ENCODE assay signal across 8 cellular contexts in the genomic region with DNA sequence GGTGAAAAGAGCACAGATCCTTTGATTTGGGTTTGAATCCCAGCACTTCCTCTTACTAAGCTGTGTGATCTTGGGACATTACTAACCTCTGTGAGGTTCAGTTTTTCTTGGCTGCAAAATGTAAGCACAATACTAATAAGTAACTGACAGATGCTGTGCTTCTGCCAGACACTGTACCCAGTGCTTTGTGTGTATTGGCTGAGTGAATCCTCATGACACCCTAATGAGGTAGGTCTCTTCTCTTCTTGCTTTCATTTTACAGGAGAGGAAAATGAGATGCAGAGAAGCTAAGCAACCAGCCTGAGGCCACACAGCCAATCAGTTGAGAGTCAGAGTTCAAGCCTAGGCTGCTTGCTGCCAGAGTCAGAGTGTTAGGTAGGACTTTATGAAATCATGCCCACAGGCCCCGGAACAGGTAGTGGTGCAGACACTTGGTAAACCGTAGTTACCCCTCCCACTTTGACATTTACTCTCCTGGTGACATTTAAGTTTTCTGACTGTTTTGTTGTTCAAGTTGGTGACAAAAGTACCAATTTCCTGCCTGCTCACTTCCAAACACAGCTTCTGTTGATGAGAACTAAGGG. TPM values are rescaled to one million over a fixed set of nuclear protein-coding genes. Genes with fewer than 3 reads are reported as not detected.
A peak's percentile ranks its signal among the peaks of the same experiment; 100 is the strongest.
DNase-seq lines count a peak whose midpoint lies in the region; ATAC-seq and TF ChIP-seq lines count a peak whose summit lies in the region.

No MANE protein-coding gene starts in this region.

- DNase-seq in Panc1 (ENCODE audit: low read depth, low spot score) (no peak), memory B cell (ENCODE audit: low spot score in 2 of 2) (no peak), transverse colon (peak; percentile 57), posterior cingulate gyrus (no peak), esophagus muscularis mucosa (ENCODE audit: extremely low spot score) (no peak)
- peak; percentile 72 for DNase-seq in activated naive CD8-positive, alpha-beta T cell treated with anti-CD3 and anti-CD28 coated beads, Interleukin-2, amount 10 ng/mL, durations not matched to agents 7 days and 5 days

- H3K27ac ChIP-seq in Panc1 (ENCODE audit: low read length) (peak overlapping the region; percentile 21; the same call in 1 of the 2 replicates), transverse colon (peak overlapping the region; percentile 29 to 75 (median 43)), esophagus muscularis mucosa (replicated peaks in 1 of 4) (no peak overlapping the region)

- H3K27me3 ChIP-seq in Panc1 (ENCODE audit: control insufficient read depth, insufficient read depth, low read length) (no peaks in the 10 kb centered on the region), transverse colon (no peaks in the 10 kb centered on the region), esophagus muscularis mucosa (no peaks in the 10 kb centered on the region)

- peak overlapping the region; percentile 97 for H3K27ac Mint-ChIP-seq in activated naive CD8-positive, alpha-beta T cell treated with anti-CD3 and anti-CD28 coated beads, Interleukin-2, amount 10 ng/mL, durations not matched to agents 7 days and 5 days
- H3K27ac Mint-ChIP-seq in memory B cell: peak overlapping the region; percentile 88

- TF ChIP-seq CTCF in Panc1 (IDR thresholded peaks at IDR 0.05) (no peak), transverse colon (IDR thresholded peaks at IDR 0.05) (no peak), esophagus muscularis mucosa (IDR thresholded peaks at IDR 0.05) (no peak)

- BruUV-seq in Panc1 (replicated peaks; lab: Mats Ljungman, UMichigan): no TSS peak

- ATAC-seq in GM18505 (IDR thresholded peaks at IDR 0.05; ENCODE audit: unreplicated experiment) (peak; percentile 58), HG02798 (IDR thresholded peaks at IDR 0.05; ENCODE audit: poor library complexity, unreplicated experiment) (peak; percentile 86), Panc1 (peak; percentile 52; the same call in 1 of the 2 replicates), memory B cell (ENCODE audit: low read depth) (peak; percentile 80)
- peak; percentile 96 for ATAC-seq in activated naive CD8-positive, alpha-beta T cell treated with anti-CD3 and anti-CD28 coated beads, Interleukin-2, amount 10 ng/mL, durations not matched to agents 7 days and 5 days (ENCODE audit: low read depth)

- H3K36me3 Mint-ChIP-seq in activated naive CD8-positive, alpha-beta T cell treated with anti-CD3 and anti-CD28 coated beads, Interleukin-2, amount 10 ng/mL, durations not matched to agents 7 days and 5 days: peaks cover 14% of the 10 kb centered on the region
- H3K36me3 Mint-ChIP-seq in memory B cell: no peaks in the 10 kb centered on the region

- POLR2A ChIA-PET in Panc1 (lab: Charles Lee): interaction anchor here (0.7 kb wide), 1 partner anchor 106 kb away, joined by 13 read pairs; no protein-coding TSS in a partner anchor
- POLR2A ChIA-PET in activated naive CD8-positive, alpha-beta T cell treated with anti-CD3 and anti-CD28 coated beads, Interleukin-2, amount 10 ng/mL, durations not matched to agents 7 days and 5 days (lab: Charles Lee): interaction anchor here (0.6 to 4.1 kb wide), 22 partner anchors 8 to 153 kb away, joined by 3 to 58 read pairs (median 4); partner anchors contain the start of genes NUP160 and PTPRJ

- H3K9me3 Mint-ChIP-seq in activated naive CD8-positive, alpha-beta T cell treated with anti-CD3 and anti-CD28 coated beads, Interleukin-2, amount 10 ng/mL, durations not matched to agents 7 days and 5 days: no peaks in the 10 kb centered on the region
- H3K9me3 Mint-ChIP-seq in memory B cell: no peaks in the 10 kb centered on the region

- in situ Hi-C loops in Panc1 (cut with HindIII; ENCODE audit: low pct_unique_long_range_greater_than_20kb, low sequenced_read_pairs): no loop called here
- in situ Hi-C loops in transverse colon (cut with MboI; ENCODE audit: low pct_ligation_motif_present in 1 of 4, low pct_unique_long_range_greater_than_20kb in 1 of 4, low sequenced_read_pairs in 3 of 4): no loop called here

- no peaks in the 10 kb centered on the region for H3K27me3 Mint-ChIP-seq in activated naive CD8-positive, alpha-beta T cell treated with anti-CD3 and anti-CD28 coated beads, Interleukin-2, amount 10 ng/mL, durations not matched to agents 7 days and 5 days
- H3K27me3 Mint-ChIP-seq in memory B cell: no peaks in the 10 kb centered on the region

- 60 to 66% methylated on average over 1 to 2 of the region's 2 CpGs for WGBS in transverse colon (ENCODE audit: low coverage in 1 of 2), 2 donors
- WGBS in esophagus muscularis mucosa: 83% methylated on average over 2 of the region's 2 CpGs

- H3K9me3 ChIP-seq in Panc1 (ENCODE audit: control insufficient read depth, insufficient read depth, low read depth, low read length) (no peaks in the 10 kb centered on the region), transverse colon (no peaks in the 10 kb centered on the region), esophagus muscularis mucosa (no peaks in the 10 kb centered on the region)

- H3K4me1 ChIP-seq in Panc1 (ENCODE audit: control insufficient read depth, insufficient read depth, low read length) (peaks cover 71% of the 10 kb centered on the region), transverse colon (peaks cover 7 to 86% (median 27%) of the 10 kb centered on the region in 4 donors), esophagus muscularis mucosa (peaks cover 26 to 52% (median 32%) of the 10 kb centered on the region in 4 donors)

- H3K4me3 Mint-ChIP-seq in activated naive CD8-positive, alpha-beta T cell treated with anti-CD3 and anti-CD28 coated beads, Interleukin-2, amount 10 ng/mL, durations not matched to agents 7 days and 5 days: peak overlapping the region; percentile 80
- peak overlapping the region; percentile 65 for H3K4me3 Mint-ChIP-seq in memory B cell

- CTCF ChIA-PET in Panc1 (lab: Charles Lee): interaction anchor here (0.8 kb wide), 1 partner anchor 107 kb away, joined by 6 read pairs; no protein-coding TSS in a partner anchor

- H3K4me1 Mint-ChIP-seq in activated naive CD8-positive, alpha-beta T cell treated with anti-CD3 and anti-CD28 coated beads, Interleukin-2, amount 10 ng/mL, durations not matched to agents 7 days and 5 days: peaks cover 63% of the 10 kb centered on the region
- H3K4me1 Mint-ChIP-seq in memory B cell: peaks cover 63% of the 10 kb centered on the region

- no peak for TF ChIP-seq POLR2A in GM18505 (IDR thresholded peaks at IDR 0.05; ENCODE audit: borderline replicate concordance, extremely low read depth, insufficient read depth, insufficient read length)
- TF ChIP-seq POLR2A in transverse colon (IDR thresholded peaks at IDR 0.05): no peak
- no peak for TF ChIP-seq POLR2A in esophagus muscularis mucosa (IDR thresholded peaks at IDR 0.05; ENCODE audit: low read depth)

- no peaks in the 10 kb centered on the region for H3K36me3 ChIP-seq in Panc1 (ENCODE audit: control insufficient read depth, insufficient read depth, low read length)
- H3K36me3 ChIP-seq in transverse colon: no peaks in the 10 kb centered on the region
- H3K36me3 ChIP-seq in esophagus muscularis mucosa: no peaks in the 10 kb centered on the region

- intact Hi-C loops in Panc1 (cut with micrococcal nuclease; ENCODE audit: unreplicated experiment): no loop called here
- intact Hi-C loops in transverse colon (cut with DNase I; ENCODE audit: low total_unique reads): no loop called here
- intact Hi-C loops in posterior cingulate gyrus (cut with DNase I): no loop called here
- intact Hi-C loops in esophagus muscularis mucosa (cut with DNase I): no loop called here

- no peak for TF ChIP-seq EP300 in transverse colon (IDR thresholded peaks at IDR 0.05; ENCODE audit: low read depth)
- no peak for TF ChIP-seq EP300 in esophagus muscularis mucosa (IDR thresholded peaks at IDR 0.05)

- no peak overlapping the region for H3K4me3 ChIP-seq in Panc1 (ENCODE audit: low read depth in 2 of 2, low read length in 2 of 2)
- no peak overlapping the region for H3K4me3 ChIP-seq in transverse colon
- no peak overlapping the region for H3K4me3 ChIP-seq in esophagus muscularis mucosa

RNA-seq across cellular contexts. Expression of gene PTPRJ, which starts 21.2 kb away (rescaled TPM):
- total RNA-seq in Panc1 (2021; ENCODE audit: unreplicated experiment): 73.6 TPM
- polyA plus RNA-seq in Panc1 (2012; ENCODE audit: insufficient read length): 22.0 TPM
- total RNA-seq in activated naive CD8-positive, alpha-beta T cell treated with anti-CD3 and anti-CD28 coated beads, Interleukin-2, amount 10 ng/mL, durations not matched to agents 7 days and 5 days: 10 to 100 TPM; 51.5 to 53.5 TPM
- 10 to 100 TPM; 25.3 to 40.8 (median 31.7) TPM for total RNA-seq in transverse colon
- total RNA-seq in esophagus muscularis mucosa: 10 to 100 TPM in 2 of 4 donors, 1 to 10 TPM in 2; 8.3 to 14.1 (median 10.5) TPM

Comparison
In these comparisons a context has a peak if more than half of its experiments do, and no peak if none do; other contexts are left out.
1. DNase-seq: peak in activated naive CD8-positive, alpha-beta T cell treated with anti-CD3 and anti-CD28 coated beads, Interleukin-2, amount 10 ng/mL, durations not matched to agents 7 days and 5 days (single experiment) and transverse colon (single experiment); none in Panc1 (single experiment), memory B cell (0 of 2), posterior cingulate gyrus (0 of 10) and esophagus muscularis mucosa (single experiment).
2. H3K27ac ChIP-seq: peak in Panc1 (single experiment) and transverse colon (4 of 4); none in esophagus muscularis mucosa (0 of 4).
3. Peak in every context shown above with its lines, with median percentiles within 50 percentile points of each other: ATAC-seq.